1 cellular context compared by ENCODE assay signal in genomic region chr11:62575156-62575555, GRCh38.
TF ChIP-seq lines count a peak whose summit lies in the region.

No MANE protein-coding gene starts in this region.

TF ChIP-seq in A549, 52 proteins besides CTCF, POLR2A, EP300 and RAD21 (continued from another document):
- TF ChIP-seq, protein P1, sequence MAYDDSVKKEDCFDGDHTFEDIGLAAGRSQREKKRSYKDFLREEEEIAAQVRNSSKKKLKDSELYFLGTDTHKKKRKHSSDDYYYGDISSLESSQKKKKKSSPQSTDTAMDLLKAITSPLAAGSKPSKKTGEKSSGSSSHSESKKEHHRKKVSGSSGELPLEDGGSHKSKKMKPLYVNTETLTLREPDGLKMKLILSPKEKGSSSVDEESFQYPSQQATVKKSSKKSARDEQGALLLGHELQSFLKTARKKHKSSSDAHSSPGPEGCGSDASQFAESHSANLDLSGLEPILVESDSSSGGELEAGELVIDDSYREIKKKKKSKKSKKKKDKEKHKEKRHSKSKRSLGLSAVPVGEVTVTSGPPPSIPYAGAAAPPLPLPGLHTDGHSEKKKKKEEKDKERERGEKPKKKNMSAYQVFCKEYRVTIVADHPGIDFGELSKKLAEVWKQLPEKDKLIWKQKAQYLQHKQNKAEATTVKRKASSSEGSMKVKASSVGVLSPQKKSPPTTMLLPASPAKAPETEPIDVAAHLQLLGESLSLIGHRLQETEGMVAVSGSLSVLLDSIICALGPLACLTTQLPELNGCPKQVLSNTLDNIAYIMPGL (CRISPR knock-in tag; IDR thresholded peaks at IDR 0.05; ENCODE audit: borderline replicate concordance), result no peak
- TF ChIP-seq, protein P2, sequence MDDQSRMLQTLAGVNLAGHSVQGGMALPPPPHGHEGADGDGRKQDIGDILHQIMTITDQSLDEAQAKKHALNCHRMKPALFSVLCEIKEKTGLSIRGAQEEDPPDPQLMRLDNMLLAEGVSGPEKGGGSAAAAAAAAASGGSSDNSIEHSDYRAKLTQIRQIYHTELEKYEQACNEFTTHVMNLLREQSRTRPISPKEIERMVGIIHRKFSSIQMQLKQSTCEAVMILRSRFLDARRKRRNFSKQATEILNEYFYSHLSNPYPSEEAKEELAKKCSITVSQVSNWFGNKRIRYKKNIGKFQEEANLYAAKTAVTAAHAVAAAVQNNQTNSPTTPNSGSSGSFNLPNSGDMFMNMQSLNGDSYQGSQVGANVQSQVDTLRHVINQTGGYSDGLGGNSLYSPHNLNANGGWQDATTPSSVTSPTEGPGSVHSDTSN (IDR thresholded peaks at IDR 0.05), result no peak
